In genomic region chr3:33006571-33007286, GRCh38 we compare ENCODE assay signal across 21 cellular contexts. TPM values are rescaled to one million over a fixed set of nuclear protein-coding genes. Genes with fewer than 3 reads are reported as not detected.
DNase-seq lines count a peak whose midpoint lies in the region; ATAC-seq, FAIRE-seq and TF ChIP-seq lines count a peak whose summit lies in the region.
"Had no signal": no experiment of that assay in that cellular context is flagged by ENCODE, and none has a peak within 500 bp of the region (broad histone marks: within the 10 kb centered on the region; RNA-seq: fewer than 3 reads in every experiment).

No MANE protein-coding gene starts in this region.

- no peak for TF ChIP-seq POLR2A in HepG2 (IDR thresholded peaks at IDR 0.05; ENCODE audit: insufficient read depth in 1 of 2, low read depth in 2 of 2, low read length in 2 of 2)

- no peak for FAIRE-seq in HepG2 (lab: Jason Lieb, UNC)
- FAIRE-seq: A204.1, frontal cortex had no signal

- no peaks in the 10 kb centered on the region for H3K79me2 ChIP-seq in HepG2 (ENCODE audit: insufficient read depth, low read length)

- DNase-seq in activated CD4-positive, alpha-beta T cell treated with anti-CD3 and anti-CD28 coated beads for 36 hours: peak; percentile 53
- DNase-seq in activated CD4-positive, alpha-beta T cell treated with anti-CD3 and anti-CD28 coated beads for 4 hours: no peak
- DNase-seq in CD4-positive, alpha-beta T cell: no peak
- DNase-seq in activated T-cell treated with anti-CD3 and anti-CD28 coated beads, Interleukin-2, amount 50 U/mL, for 48 hours: peak; percentile 46 to 55
- DNase-seq in HepG2 (ENCODE audit: low spot score) (no peak), SIG-M5 (lab: John Stamatoyannopoulos, UW) (no peak), NCI-H510A treated with DMSO at 0.1 percent for 48 hours (lab: John Stamatoyannopoulos, UW) (no peak)
- DNase-seq: activated B cell treated with CpG ODN at 0.5 μM for 24 hours, activated gamma-delta T cell, H7, Karpas-422, left cardiac atrium, NCI-H1105, NCI-H524 treated with DMSO at 0.1 percent for 48 hours, ovary, Right ventricle myocardium superior, upper lobe of right lung had no signal

- H3K4me1 Mint-ChIP-seq in activated CD4-positive, alpha-beta T cell treated with anti-CD3 and anti-CD28 coated beads for 36 hours: peaks cover 49% of the 10 kb centered on the region
- H3K4me1 Mint-ChIP-seq in CD4-positive, alpha-beta T cell (ENCODE audit: low read depth): peaks cover 39% of the 10 kb centered on the region

- H3K4me1 ChIP-seq in HepG2 (ENCODE audit: insufficient read depth, low read length): peaks cover 29% of the 10 kb centered on the region
- H3K4me1 ChIP-seq: upper lobe of right lung had no signal

- 93% methylated on average over 4 of the region's 5 CpGs for WGBS in HepG2 (ENCODE audit: low lambda C conversion rate)

- no peak for TF ChIP-seq RAD21 in HepG2 (CRISPR knock-in tag; IDR thresholded peaks at IDR 0.05)

- POLR2A ChIA-PET in activated CD4-positive, alpha-beta T cell treated with anti-CD3 and anti-CD28 coated beads for 36 hours (lab: Charles Lee): interaction anchor here (0.8 to 1.9 kb wide), 5 partner anchors 8 to 67 kb away, joined by 3 to 7 read pairs (median 3); no protein-coding TSS in a partner anchor
- POLR2A ChIA-PET in CD4-positive, alpha-beta T cell (lab: Charles Lee): interaction anchor here (1.0 to 1.6 kb wide), 2 partner anchors 31 to 80 kb away, joined by 3 to 4 read pairs; no protein-coding TSS in a partner anchor
- POLR2A ChIA-PET in HepG2 (lab: Yijun Ruan, JAX): no interaction called here

- no peak overlapping the region for H2AFZ ChIP-seq in HepG2 (ENCODE audit: low read length)

- no peak overlapping the region for H3K27ac ChIP-seq in CD4-positive, alpha-beta T cell (ENCODE audit: low read depth, low read length)
- H3K27ac ChIP-seq in HepG2 (ENCODE audit: extremely low read length, insufficient read depth, low read length): no peak overlapping the region
- H3K27ac ChIP-seq: BLaER1, ovary, upper lobe of right lung had no signal

- peaks cover 42% of the 10 kb centered on the region for H3K36me3 Mint-ChIP-seq in activated CD4-positive, alpha-beta T cell treated with anti-CD3 and anti-CD28 coated beads for 36 hours (ENCODE audit: low read depth)
- H3K36me3 Mint-ChIP-seq in CD4-positive, alpha-beta T cell (ENCODE audit: low read depth): peaks cover 26% of the 10 kb centered on the region

- no peaks in the 10 kb centered on the region for H3K27me3 Mint-ChIP-seq in activated CD4-positive, alpha-beta T cell treated with anti-CD3 and anti-CD28 coated beads for 36 hours
- no peaks in the 10 kb centered on the region for H3K27me3 Mint-ChIP-seq in CD4-positive, alpha-beta T cell
- H3K27me3 Mint-ChIP-seq: activated B cell treated with CpG ODN at 0.5 μM for 24 hours had no signal

- BruUV-seq in HepG2 (replicated peaks; lab: Mats Ljungman, UMichigan): no TSS peak

- in situ Hi-C loops in HepG2 (cut with HindIII; ENCODE audit: extremely low pct_ligation_motif_present, low pct_unique_long_range_greater_than_20kb): no loop called here

- no peak for TF ChIP-seq CTCF in CD4-positive, alpha-beta T cell (IDR thresholded peaks at IDR 0.05)
- TF ChIP-seq CTCF in HepG2 (CRISPR knock-in tag; IDR thresholded peaks at IDR 0.05): no peak

- peaks cover 1 to 13% of the 10 kb centered on the region in 2 experiments; a peak in 3 of 5 replicates for H3K36me3 ChIP-seq in HepG2 (replicated peaks in 1 of 2; ENCODE audit: control insufficient read depth in 1 of 2, insufficient read depth in 2 of 2, low read length in 2 of 2)
- H3K36me3 ChIP-seq: ovary had no signal

- no peak overlapping the region for H3K4me3 ChIP-seq in HepG2 (replicated peaks in 1 of 3; ENCODE audit: insufficient read depth in 1 of 3, low read depth in 2 of 3, low read length in 3 of 3)
- H3K4me3 ChIP-seq: BLaER1, ovary, upper lobe of right lung had no signal

- H3K9me3 ChIP-seq in CD4-positive, alpha-beta T cell (ENCODE audit: control insufficient read depth, low read length): no peaks in the 10 kb centered on the region
- no peaks in the 10 kb centered on the region for H3K9me3 ChIP-seq in HepG2 (ENCODE audit: low read length)
- H3K9me3 ChIP-seq: ovary, upper lobe of right lung had no signal

- H3K9ac ChIP-seq in HepG2 (ENCODE audit: insufficient read depth, low read depth, low read length): no peak overlapping the region
- H3K9ac ChIP-seq: BLaER1 had no signal

- no peaks in the 10 kb centered on the region for H3K27me3 ChIP-seq in CD4-positive, alpha-beta T cell (ENCODE audit: control insufficient read depth, insufficient read depth, low read length)
- H3K27me3 ChIP-seq in HepG2 (ENCODE audit: control insufficient read depth in 1 of 2, insufficient read depth in 2 of 2, low read length in 2 of 2): no peaks in the 10 kb centered on the region
- H3K27me3 ChIP-seq: BLaER1, ovary, upper lobe of right lung had no signal

- CTCF ChIA-PET in activated CD4-positive, alpha-beta T cell treated with anti-CD3 and anti-CD28 coated beads for 36 hours (lab: Charles Lee): interaction anchor here (0.9 to 1.6 kb wide), 5 partner anchors 9 to 24 kb away, joined by 3 to 5 read pairs (median 4); no protein-coding TSS in a partner anchor
- CTCF ChIA-PET in CD4-positive, alpha-beta T cell (lab: Charles Lee): interaction anchor here (1.2 to 1.3 kb wide), 2 partner anchors 44 to 59 kb away, joined by 3 to 5 read pairs; no protein-coding TSS in a partner anchor
- CTCF ChIA-PET in HepG2 (lab: Yijun Ruan, JAX; ENCODE audit: low intra/inter-chr PET ratio, low total read pairs): no interaction called here

- peak; percentile 78 for ATAC-seq in activated CD4-positive, alpha-beta T cell treated with anti-CD3 and anti-CD28 coated beads for 36 hours
- ATAC-seq in CD4-positive, alpha-beta T cell (ENCODE audit: poor library complexity): no peak
- peak; percentile 50 for ATAC-seq in HepG2
- ATAC-seq in HG02759 (IDR thresholded peaks at IDR 0.05; ENCODE audit: unreplicated experiment): no peak
- ATAC-seq: left cardiac atrium, upper lobe of right lung had no signal

- TF ChIP-seq EP300 in HepG2 (IDR thresholded peaks at IDR 0.05; ENCODE audit: low read depth in 2 of 2, low read length in 2 of 2) (no peak), HepG2 (CRISPR knock-in tag; IDR thresholded peaks at IDR 0.05; ENCODE audit: borderline replicate concordance) (no peak)

- intact Hi-C loops in activated CD4-positive, alpha-beta T cell treated with anti-CD3 and anti-CD28 coated beads for 36 hours (cut with DNase I, micrococcal nuclease): loop anchor here (1.0 kb wide), 2 partner anchors 10 to 16 kb away; no protein-coding TSS in a partner anchor
- intact Hi-C loops in CD4-positive, alpha-beta T cell (cut with DNase I, micrococcal nuclease): loop anchor here in 1 of 2 experiments (5.0 kb wide), 1 partner anchor 44 kb away; no protein-coding TSS in a partner anchor
- intact Hi-C loops in HepG2 (cut with micrococcal nuclease; ENCODE audit: unreplicated experiment): loop anchor here (10.0 kb wide), 1 partner anchor 62 kb away; no protein-coding TSS in a partner anchor

- no peaks in the 10 kb centered on the region; the same call in 1 of the 2 replicates for H4K20me1 ChIP-seq in HepG2 (ENCODE audit: insufficient read depth, low read length)
- H4K20me1 ChIP-seq: BLaER1 had no signal

- no peak overlapping the region for H3K4me2 ChIP-seq in HepG2 (ENCODE audit: low read depth, low read length)
- H3K4me2 ChIP-seq: BLaER1 had no signal

- H3K27ac Mint-ChIP-seq in activated CD4-positive, alpha-beta T cell treated with anti-CD3 and anti-CD28 coated beads for 36 hours: peak overlapping the region; percentile 43
- peak overlapping the region; percentile 64 for H3K27ac Mint-ChIP-seq in CD4-positive, alpha-beta T cell
- H3K27ac Mint-ChIP-seq: activated B cell treated with CpG ODN at 0.5 μM for 24 hours had no signal

- peaks cover 5% of the 10 kb centered on the region for H3K9me3 Mint-ChIP-seq in activated CD4-positive, alpha-beta T cell treated with anti-CD3 and anti-CD28 coated beads for 36 hours (ENCODE audit: low read depth)
- peaks cover 2% of the 10 kb centered on the region for H3K9me3 Mint-ChIP-seq in CD4-positive, alpha-beta T cell
- H3K9me3 Mint-ChIP-seq: activated B cell treated with CpG ODN at 0.5 μM for 24 hours had no signal

- no peak overlapping the region for H3K4me3 Mint-ChIP-seq in activated CD4-positive, alpha-beta T cell treated with anti-CD3 and anti-CD28 coated beads for 36 hours
- no peak overlapping the region for H3K4me3 Mint-ChIP-seq in CD4-positive, alpha-beta T cell
- H3K4me3 Mint-ChIP-seq: activated B cell treated with CpG ODN at 0.5 μM for 24 hours had no signal

TF ChIP-seq in HepG2, 621 proteins besides CTCF, POLR2A, EP300 and RAD21:
- no peak for TF ChIP-seq JUNB (CRISPR knock-in tag; IDR thresholded peaks at IDR 0.05; ENCODE audit: borderline replicate concordance)
- TF ChIP-seq HNF4A (CRISPR knock-in tag; IDR thresholded peaks at IDR 0.05): peak; percentile 43; the same call in 1 of the 2 replicates

RNA-seq across cellular contexts. Expression of gene CCR4, which starts 55.3 kb away (rescaled TPM):
- total RNA-seq in activated CD4-positive, alpha-beta T cell treated with anti-CD3 and anti-CD28 coated beads for 36 hours: 10 to 100 TPM; 62.2 to 69.7 TPM
- 10 to 100 TPM; 76.2 to 80.1 TPM for total RNA-seq in CD4-positive, alpha-beta T cell
- total RNA-seq in HepG2 (2016; rRNA removed; fragmentation: Illumina TruSeq; extraction: Trizol): 0.04 and 0.06 TPM in 2 replicates
- total RNA-seq in HepG2 (2016; cell fraction: cytosol; rRNA removed; fragmentation: Illumina TruSeq; extraction: Trizol; ENCODE audit: low read depth): not detected in 2 replicates
- 0.06 and 0.11 TPM in 2 replicates for total RNA-seq in HepG2 (2016; cell fraction: insoluble cytoplasmic fraction; rRNA removed; fragmentation: Illumina TruSeq; extraction: Trizol)
- not detected in 2 replicates for total RNA-seq in HepG2 (2016; cell fraction: membrane; rRNA removed; fragmentation: Illumina TruSeq; extraction: Trizol)
- 0.16 TPM in 1 of 2 replicates, not detected in the other for total RNA-seq in HepG2 (2016; cell fraction: nucleus; rRNA removed; fragmentation: Illumina TruSeq; extraction: Trizol)
- 0.05 TPM in 2 replicates for polyA plus RNA-seq in HepG2 (2011; rRNA removed)
- 0.01 TPM in 1 of 2 replicates, not detected in the other for polyA plus RNA-seq in HepG2 (2011; cell fraction: cytosol; rRNA removed)
- 0.05 and 0.06 TPM in 2 replicates for polyA plus RNA-seq in HepG2 (2011; cell fraction: nucleus; rRNA removed)
- polyA plus RNA-seq in HepG2 (2012): not detected in 2 replicates
- not detected in 2 replicates for polyA plus RNA-seq in HepG2 (2016; cell fraction: cytosol; fragmentation: Illumina TruSeq; extraction: Trizol; ENCODE audit: low read depth)
- not detected in 2 replicates for polyA plus RNA-seq in HepG2 (2016; cell fraction: insoluble cytoplasmic fraction; fragmentation: Illumina TruSeq; extraction: Trizol; ENCODE audit: low read depth)
- polyA plus RNA-seq in HepG2 (2016; cell fraction: membrane; fragmentation: Illumina TruSeq; extraction: Trizol; ENCODE audit: low read depth): not detected in 2 replicates
- 0.24 and 0.29 TPM in 2 replicates for polyA plus RNA-seq in HepG2 (2016; cell fraction: nucleus; fragmentation: Illumina TruSeq; extraction: Trizol; ENCODE audit: insufficient read depth, low read depth)
- polyA minus RNA-seq in HepG2 (2011; rRNA and poly(A)+ RNA removed; ENCODE audit: low replicate concordance): 0.05 and 0.16 TPM in 2 replicates
- not detected in 2 replicates for polyA minus RNA-seq in HepG2 (2011; cell fraction: cytosol; rRNA and poly(A)+ RNA removed)
- polyA minus RNA-seq in HepG2 (2011; cell fraction: nucleus; rRNA and poly(A)+ RNA removed): 0.37 TPM in 1 of 2 replicates, not detected in the other
- total RNA-seq: H7 had no signal

Comparison
In these comparisons a context has a peak if more than half of its experiments do, and no peak if none do; other contexts are left out.
1. DNase-seq: peak in activated CD4-positive, alpha-beta T cell treated with anti-CD3 and anti-CD28 coated beads for 36 hours (single experiment) and activated T-cell treated with anti-CD3 and anti-CD28 coated beads, Interleukin-2, amount 50 U/mL, for 48 hours (2 of 2); none in activated CD4-positive, alpha-beta T cell treated with anti-CD3 and anti-CD28 coated beads for 4 hours (0 of 2), CD4-positive, alpha-beta T cell (0 of 10), HepG2 (single experiment), SIG-M5 (single experiment) and NCI-H510A treated with DMSO at 0.1 percent for 48 hours (single experiment).
2. ATAC-seq: peak in activated CD4-positive, alpha-beta T cell treated with anti-CD3 and anti-CD28 coated beads for 36 hours (single experiment) and HepG2 (single experiment); none in CD4-positive, alpha-beta T cell (single experiment) and HG02759 (single experiment).
3. RNA of gene CCR4, which starts 55.3 kb away (total RNA-seq): 76.2 to 80.1 TPM in CD4-positive, alpha-beta T cell and 62.2 to 69.7 TPM in activated CD4-positive, alpha-beta T cell treated with anti-CD3 and anti-CD28 coated beads for 36 hours; 0.04 to 0.16 TPM in HepG2; every median in the first group is over 10 times any median in the second.